In genomic region chr10:14859043-14859442, GRCh38 we compare ENCODE assay signal across 2 cellular contexts.
TF ChIP-seq lines count a peak whose summit lies in the region.

No MANE protein-coding gene starts in this region.

TF ChIP-seq in IMR-90, 13 proteins besides CTCF, POLR2A, EP300 and RAD21:
- no peak for TF ChIP-seq USF2 (IDR thresholded peaks at IDR 0.05; ENCODE audit: low read depth, low read length)
- no peak for TF ChIP-seq FOS (IDR thresholded peaks at IDR 0.05; ENCODE audit: low read depth, low read length)
- no peak for TF ChIP-seq MXI1 (IDR thresholded peaks at IDR 0.05; ENCODE audit: borderline replicate concordance, low read depth, low read length)
- no peak for TF ChIP-seq BHLHE40 (IDR thresholded peaks at IDR 0.05; ENCODE audit: low read depth, low read length)
- TF ChIP-seq CHD1 (IDR thresholded peaks at IDR 0.05; ENCODE audit: low read depth, low read length): no peak
- TF ChIP-seq RCOR1 (IDR thresholded peaks at IDR 0.05; ENCODE audit: insufficient replicate concordance, low read length): no peak

TF ChIP-seq in WTC11, 78 proteins besides CTCF, POLR2A, EP300 and RAD21 (continued from another document):
- TF ChIP-seq PRDM15 (CRISPR knock-in tag; IDR thresholded peaks at IDR 0.05) (no peak), GRHL2 (CRISPR knock-in tag; IDR thresholded peaks at IDR 0.05; ENCODE audit: insufficient replicate concordance, severe bottlenecking) (no peak)
